In genomic region chr1:16178596-16179497, GRCh38 we compare ENCODE assay signal across 16 cellular contexts. TPM values are rescaled to one million over a fixed set of nuclear protein-coding genes. Genes with fewer than 3 reads are reported as not detected.
DNase-seq lines count a peak whose midpoint lies in the region; ATAC-seq, FAIRE-seq and TF ChIP-seq lines count a peak whose summit lies in the region.
"Had no signal": no experiment of that assay in that cellular context is flagged by ENCODE, and none has a peak within 500 bp of the region (broad histone marks: within the 10 kb centered on the region; RNA-seq: fewer than 3 reads in every experiment).

No MANE protein-coding gene starts in this region.

- H3K27ac ChIP-seq in gastroesophageal sphincter = peak overlapping the region in 3 of 4 donors; percentile 8 to 41 (median 13)
- H3K27ac ChIP-seq in neural progenitor cell = no peak overlapping the region
- H3K27ac ChIP-seq in tibial nerve = peak overlapping the region in 1 of 4 donors; percentile 55
- H3K27ac ChIP-seq: ascending aorta had no signal

- peaks cover 58% of the 10 kb centered on the region for H3K4me1 Mint-ChIP-seq in neural progenitor cell

- H3K4me3 ChIP-seq in gastroesophageal sphincter (no peak overlapping the region), neural progenitor cell (no peak overlapping the region), tibial nerve (no peak overlapping the region)
- H3K4me3 ChIP-seq: ascending aorta, skin epidermis had no signal

- 60 to 73% methylated on average over 8 to 9 of the region's 19 CpGs for WGBS in gastroesophageal sphincter (ENCODE audit: low coverage in 1 of 2), 2 donors
- 86 to 90% methylated on average over 19 of the region's 19 CpGs for WGBS in tibial nerve, 2 donors

- no peaks in the 10 kb centered on the region for H3K9me3 ChIP-seq in gastroesophageal sphincter
- no peaks in the 10 kb centered on the region for H3K9me3 ChIP-seq in neural progenitor cell (ENCODE audit: low read depth)
- no peaks in the 10 kb centered on the region for H3K9me3 ChIP-seq in tibial nerve
- H3K9me3 ChIP-seq: ascending aorta had no signal

- H3K27me3 ChIP-seq in gastroesophageal sphincter (no peaks in the 10 kb centered on the region), neural progenitor cell (no peaks in the 10 kb centered on the region), tibial nerve (no peaks in the 10 kb centered on the region)
- H3K27me3 ChIP-seq: ascending aorta had no signal

- peak overlapping the region; percentile 87 for H3K27ac Mint-ChIP-seq in neural progenitor cell
- H3K27ac Mint-ChIP-seq: activated T-helper 1 cell treated with anti-CD3 and anti-CD28 coated beads, Interleukin-12 subunit alpha, Interleukin-12 subunit beta, Interleukin-2, Interleukin-4 antibody, amounts not matched to agents 30 ng/mL and 10 ng/mL and 1 ng/mL, durations not matched to agents 14 hours and 24 hours and 36 hours had no signal

- in situ Hi-C loops in ACHN (cut with HindIII; ENCODE audit: low pct_ligation_motif_present, low pct_unique_long_range_greater_than_20kb, low sequenced_read_pairs) = no loop called here
- in situ Hi-C loops in G401 (cut with HindIII; ENCODE audit: low sequenced_read_pairs) = no loop called here

- H3K36me3 Mint-ChIP-seq in neural progenitor cell = no peaks in the 10 kb centered on the region

- peaks cover 11 to 91% (median 58%) of the 10 kb centered on the region in 3 donors for H3K4me1 ChIP-seq in gastroesophageal sphincter
- H3K4me1 ChIP-seq in neural progenitor cell = peaks cover 35% of the 10 kb centered on the region
- H3K4me1 ChIP-seq in tibial nerve = peaks cover 7 to 83% (median 62%) of the 10 kb centered on the region in 4 donors

- TF ChIP-seq CTCF in gastroesophageal sphincter (IDR thresholded peaks at IDR 0.05) (no peak), neural progenitor cell (IDR thresholded peaks at IDR 0.05) (no peak), tibial nerve (IDR thresholded peaks at IDR 0.05) (no peak)

- H3K9ac ChIP-seq in neural progenitor cell = no peak overlapping the region

- no peak for TF ChIP-seq EP300 in gastroesophageal sphincter (IDR thresholded peaks at IDR 0.05)
- TF ChIP-seq EP300 in tibial nerve (IDR thresholded peaks at IDR 0.05) = no peak

- H2AFZ ChIP-seq in neural progenitor cell (replicated peaks) = no peak overlapping the region

- ATAC-seq in gastroesophageal sphincter = no peak
- no peak for ATAC-seq in HG02571 (IDR thresholded peaks at IDR 0.05; ENCODE audit: unreplicated experiment)

- TF ChIP-seq POLR2A in gastroesophageal sphincter (IDR thresholded peaks at IDR 0.05) (no peak), tibial nerve (IDR thresholded peaks at IDR 0.05) (no peak)

- H4K20me1 ChIP-seq in neural progenitor cell (ENCODE audit: low read depth) = no peaks in the 10 kb centered on the region

- H3F3A ChIP-seq in neural progenitor cell (ENCODE audit: low read depth) = peaks cover 37% of the 10 kb centered on the region

- H3K36me3 ChIP-seq in gastroesophageal sphincter (no peaks in the 10 kb centered on the region), neural progenitor cell (no peaks in the 10 kb centered on the region), tibial nerve (no peaks in the 10 kb centered on the region)
- H3K36me3 ChIP-seq: ascending aorta had no signal

- H3K4me2 ChIP-seq in neural progenitor cell = no peak overlapping the region

- DNase-seq in ACHN (peak; percentile 82), RCC 7860 (ENCODE audit: low spot score) (peak; percentile 73), neural progenitor cell (ENCODE audit: low spot score) (no peak), tibial nerve (ENCODE audit: low spot score in 2 of 2) (no peak), superior temporal gyrus (ENCODE audit: extremely low spot score) (no peak), G401 (ENCODE audit: low spot score) (no peak)
- DNase-seq: activated CD4-positive, alpha-beta T cell treated with anti-CD3 and anti-CD28 coated beads for 4 hours; DND-41; Kasumi-1; NCI-H2029 treated with DMSO at 0.1 percent for 48 hours; NCI-H82 had no signal

- peak; percentile 87 for FAIRE-seq in RCC 7860 (lab: Jason Lieb, UNC)

- H3K79me2 ChIP-seq in neural progenitor cell (ENCODE audit: low read depth) = no peaks in the 10 kb centered on the region

- peaks cover 11% of the 10 kb centered on the region for H3K27me3 Mint-ChIP-seq in neural progenitor cell (ENCODE audit: insufficient read depth, low read depth)

- no peak overlapping the region for H3K4me3 Mint-ChIP-seq in neural progenitor cell
- H3K4me3 Mint-ChIP-seq: activated T-helper 1 cell treated with anti-CD3 and anti-CD28 coated beads, Interleukin-12 subunit alpha, Interleukin-12 subunit beta, Interleukin-2, Interleukin-4 antibody, amounts not matched to agents 30 ng/mL and 10 ng/mL and 1 ng/mL, durations not matched to agents 14 hours and 24 hours and 36 hours had no signal

- no peaks in the 10 kb centered on the region for H3K9me3 Mint-ChIP-seq in neural progenitor cell
- H3K9me3 Mint-ChIP-seq: activated T-helper 1 cell treated with anti-CD3 and anti-CD28 coated beads, Interleukin-12 subunit alpha, Interleukin-12 subunit beta, Interleukin-2, Interleukin-4 antibody, amounts not matched to agents 30 ng/mL and 10 ng/mL and 1 ng/mL, durations not matched to agents 14 hours and 24 hours and 36 hours had no signal

RNA-seq across cellular contexts. Expression of gene EPHA2, which starts 23.0 kb away (rescaled TPM):
- total RNA-seq in gastroesophageal sphincter (10 to 100 TPM in 2 of 4 donors, 1 to 10 TPM in 2; 8.9 to 16.1 (median 12.4) TPM), neural progenitor cell (ENCODE audit: low replicate concordance) (14.9 and 40.9 TPM in 2 replicates), tibial nerve (10 to 100 TPM; 30.0 to 66.9 (median 35.9) TPM)
- total RNA-seq in G401 (2014; rRNA removed; shearing (Covaris generic)) = 33.5 and 45.6 TPM in 2 replicates
- total RNA-seq: activated T-helper 1 cell treated with anti-CD3 and anti-CD28 coated beads, Interleukin-12 subunit alpha, Interleukin-12 subunit beta, Interleukin-2, Interleukin-4 antibody, amounts not matched to agents 30 ng/mL and 10 ng/mL and 1 ng/mL, durations not matched to agents 14 hours and 24 hours and 36 hours had no signal

RNA-seq across cellular contexts. Expression of gene ARHGEF19, which starts 33.6 kb away (rescaled TPM):
- 1 to 10 TPM; 2.8 to 3.6 (median 3.4) TPM for total RNA-seq in gastroesophageal sphincter
- 10.9 and 22.2 TPM in 2 replicates for total RNA-seq in neural progenitor cell (ENCODE audit: low replicate concordance)
- total RNA-seq in tibial nerve = 10 to 100 TPM in 2 of 4 donors, 1 to 10 TPM in 2; 7.8 to 19.3 (median 11.1) TPM
- 4.7 and 7.4 TPM in 2 replicates for total RNA-seq in G401 (2014; rRNA removed; shearing (Covaris generic))

RNA-seq across cellular contexts. Expression of gene CPLANE2, which starts 58.1 kb away (rescaled TPM):
- total RNA-seq in gastroesophageal sphincter (10 to 100 TPM in 2 of 4 donors, 1 to 10 TPM in 2; 6.6 to 45.8 (median 11.0) TPM), neural progenitor cell (ENCODE audit: low replicate concordance) (3.0 and 11.4 TPM in 2 replicates), tibial nerve (10 to 100 TPM in 2 of 4 donors, 1 to 10 TPM in 2; 3.6 to 14.4 (median 9.6) TPM)
- 2.8 and 3.5 TPM in 2 replicates for total RNA-seq in G401 (2014; rRNA removed; shearing (Covaris generic))
- total RNA-seq: ascending aorta had no signal

Comparison
In these comparisons a context has a peak if more than half of its experiments do, and no peak if none do; other contexts are left out.
1. DNase-seq: peak in ACHN (single experiment) and RCC 7860 (single experiment); none in neural progenitor cell (single experiment), tibial nerve (0 of 2), superior temporal gyrus (single experiment) and G401 (single experiment).